8 cellular contexts compared by ENCODE assay signal in genomic region chr6:107491059-107491609, GRCh38. TPM values are rescaled to one million over a fixed set of nuclear protein-coding genes. Genes with fewer than 3 reads are reported as not detected.
A peak's percentile ranks its signal among the peaks of the same experiment; 100 is the strongest.
DNase-seq lines count a peak whose midpoint lies in the region; ATAC-seq and TF ChIP-seq lines count a peak whose summit lies in the region.

No MANE protein-coding gene starts in this region.

- peaks cover 28% of the 10 kb centered on the region for H3K4me1 ChIP-seq in SJSA1 (replicated peaks)
- peaks cover 12 to 20% of the 10 kb centered on the region in 2 donors for H3K4me1 ChIP-seq in duodenal mucosa (ENCODE audit: control insufficient read depth in 1 of 2, insufficient read depth in 2 of 2, low read length in 2 of 2)
- peaks cover 58% of the 10 kb centered on the region for H3K4me1 ChIP-seq in lower lobe of right lung

- peak; percentile 31 for DNase-seq in NCI-H345 (lab: John Stamatoyannopoulos, UW)
- DNase-seq in NCI-H345 treated with DMSO at 0.1 percent for 48 hours (lab: John Stamatoyannopoulos, UW; ENCODE audit: unreplicated experiment) = no peak
- DNase-seq in SJSA1 (ENCODE audit: low read depth in 1 of 2, low spot score in 2 of 2) = peak; percentile 30 to 49
- DNase-seq in lower lobe of right lung = peak; percentile 63
- DNase-seq in superior temporal gyrus (ENCODE audit: extremely low spot score) = peak; percentile 61
- no peak for DNase-seq in NCI-H187 treated with DMSO at 0.1 percent for 48 hours (lab: John Stamatoyannopoulos, UW)

- H3K9me3 ChIP-seq in SJSA1 (replicated peaks) (no peaks in the 10 kb centered on the region), duodenal mucosa (ENCODE audit: control insufficient read depth in 1 of 2, low read length in 2 of 2) (no peaks in the 10 kb centered on the region), lower lobe of right lung (no peaks in the 10 kb centered on the region)

- ATAC-seq in lower lobe of right lung (peak; percentile 53 to 58), GM21390 (IDR thresholded peaks at IDR 0.05; ENCODE audit: unreplicated experiment) (no peak)

- peak overlapping the region; percentile 49 for H3K4me3 ChIP-seq in SJSA1
- H3K4me3 ChIP-seq in duodenal mucosa (ENCODE audit: low read depth in 1 of 2, low read length in 2 of 2) = peak overlapping the region; percentile 64 to 69
- H3K4me3 ChIP-seq in lower lobe of right lung = peak overlapping the region; percentile 74

- intact Hi-C loops in lower lobe of right lung (cut with DNase I) = no loop called here

- no peak for TF ChIP-seq CTCF in lower lobe of right lung (IDR thresholded peaks at IDR 0.05)

- no peak overlapping the region for H3K27ac ChIP-seq in SJSA1
- no peak overlapping the region for H3K27ac ChIP-seq in duodenal mucosa (ENCODE audit: low read depth, low read length)
- H3K27ac ChIP-seq in lower lobe of right lung = peak overlapping the region; percentile 58

- H3K36me3 ChIP-seq in SJSA1 (no peaks in the 10 kb centered on the region), duodenal mucosa (ENCODE audit: control insufficient read depth in 1 of 2, insufficient read depth in 2 of 2, low read length in 2 of 2) (no peaks in the 10 kb centered on the region), lower lobe of right lung (no peaks in the 10 kb centered on the region)

- no peak overlapping the region for H3K9ac ChIP-seq in duodenal mucosa (ENCODE audit: low read depth in 1 of 2, low read length in 2 of 2)

- H3K27me3 ChIP-seq in SJSA1 (replicated peaks) (peaks cover 67% of the 10 kb centered on the region), duodenal mucosa (ENCODE audit: control insufficient read depth in 1 of 2, insufficient read depth in 2 of 2, low read length in 2 of 2) (peaks cover 49 to 69% of the 10 kb centered on the region in 2 donors), lower lobe of right lung (ENCODE audit: low read depth) (peaks cover 27% of the 10 kb centered on the region)

RNA-seq across cellular contexts. Expression of gene SOBP, which starts 1.2 kb away (rescaled TPM):
- 0.31 and 1.4 TPM in 2 replicates for total RNA-seq in SJSA1 (2014; rRNA removed; shearing (Covaris generic))
- total RNA-seq in lower lobe of right lung = 6.9 TPM

RNA-seq across cellular contexts. Expression of gene PDSS2, which starts 31.8 kb away (rescaled TPM):
- 11.5 and 11.9 TPM in 2 replicates for total RNA-seq in SJSA1 (2014; rRNA removed; shearing (Covaris generic))
- 14.9 TPM for total RNA-seq in lower lobe of right lung

Comparison
In these comparisons a context has a peak if more than half of its experiments do, and no peak if none do; other contexts are left out.
1. DNase-seq: peak in NCI-H345 (single experiment), SJSA1 (2 of 2), lower lobe of right lung (single experiment) and superior temporal gyrus (single experiment); none in NCI-H345 treated with DMSO at 0.1 percent for 48 hours (single experiment) and NCI-H187 treated with DMSO at 0.1 percent for 48 hours (single experiment).
2. Peak in every context shown above with its lines, with median percentiles within 50 percentile points of each other: H3K4me3 ChIP-seq.